In genomic region chr10:43846187-43846680, GRCh38 we compare ENCODE assay signal across 1 cellular context.
TF ChIP-seq lines count a peak whose summit lies in the region.

No MANE protein-coding gene starts in this region.

TF ChIP-seq in GM23338, 12 proteins besides CTCF, POLR2A, EP300 and RAD21 (continued from another document):
- TF ChIP-seq REST (IDR thresholded peaks at IDR 0.05; ENCODE audit: unreplicated experiment), result no peak
- TF ChIP-seq JUNB (IDR thresholded peaks at IDR 0.05; ENCODE audit: unreplicated experiment), result no peak
- no peak for TF ChIP-seq ETS1 (IDR thresholded peaks at IDR 0.05)
- no peak for TF ChIP-seq EZH2 (IDR thresholded peaks at IDR 0.05; ENCODE audit: low read depth, unreplicated experiment)
